9 cellular contexts compared by ENCODE assay signal in the genomic region with DNA sequence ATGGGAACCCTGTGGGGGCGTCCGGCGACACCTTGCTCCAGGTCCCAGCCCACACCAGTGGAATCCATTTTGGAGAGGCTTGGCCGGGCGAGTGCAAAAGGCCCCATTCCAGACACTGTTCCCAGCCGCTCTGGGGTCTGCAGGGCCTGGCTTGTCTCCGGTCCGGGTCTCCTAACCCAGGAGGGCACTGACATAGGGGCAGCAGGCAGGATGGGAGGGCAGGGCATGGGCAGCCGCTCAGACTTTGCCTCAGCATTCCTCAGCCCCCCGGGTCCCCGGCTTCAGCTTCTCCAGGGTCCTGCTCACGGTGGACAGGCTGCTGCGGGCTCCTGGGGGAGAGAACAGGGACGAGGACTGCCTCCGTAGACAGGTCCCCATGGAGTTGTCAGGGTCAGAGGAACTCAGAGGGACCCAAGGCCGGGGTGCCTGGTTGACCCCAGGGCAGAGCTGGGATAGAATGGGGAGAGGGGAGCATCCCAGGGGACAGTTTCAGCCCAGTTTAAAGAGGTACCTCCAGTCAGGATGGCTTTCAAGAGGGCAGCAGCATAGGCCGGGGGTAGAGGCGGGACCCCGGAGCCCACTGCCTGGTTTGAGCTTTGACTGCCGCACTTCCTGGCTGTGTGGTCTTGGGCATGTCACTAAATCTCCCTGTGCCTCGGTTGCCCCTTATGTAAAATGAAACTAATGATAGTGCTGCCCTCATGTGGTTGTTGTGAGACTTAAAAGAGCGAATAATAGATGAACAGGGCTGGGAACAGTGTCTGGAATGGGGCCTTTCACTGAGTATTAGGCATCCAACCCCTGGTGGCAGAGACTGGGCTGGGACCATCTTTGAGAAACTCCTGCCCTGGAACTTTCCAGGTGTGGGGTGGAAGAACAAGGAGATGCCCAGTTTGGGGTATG. TPM values are rescaled to one million over a fixed set of nuclear protein-coding genes. Genes with fewer than 3 reads are reported as not detected.
DNase-seq lines count a peak whose midpoint lies in the region; ATAC-seq, FAIRE-seq and TF ChIP-seq lines count a peak whose summit lies in the region.
"Had no signal": no experiment of that assay in that cellular context is flagged by ENCODE, and none has a peak within 500 bp of the region (broad histone marks: within the 10 kb centered on the region; RNA-seq: fewer than 3 reads in every experiment).

No MANE protein-coding gene starts in this region.

- DNase-seq in D721Med (ENCODE audit: insufficient read length, low spot score) (no peak), fibroblast of pulmonary artery (ENCODE audit: low read depth) (peak; percentile 70), sciatic nerve (ENCODE audit: low spot score) (no peak)

- peak; percentile 59 for TF ChIP-seq CTCF in D721Med (IDR thresholded peaks at IDR 0.05; ENCODE audit: insufficient read depth, missing control alignments)
- TF ChIP-seq CTCF in HEK293 (tag by site-specific recombination; IDR thresholded peaks at IDR 0.05), result peak; percentile 33; the same call in 1 of the 2 replicates
- peak; percentile 58 for TF ChIP-seq CTCF in fibroblast of pulmonary artery (IDR thresholded peaks at IDR 0.05; ENCODE audit: low read length, missing control alignments)

- H3K4me3 ChIP-seq in HEK293 (ENCODE audit: low read depth, low read length) (no peak overlapping the region), fibroblast of pulmonary artery (replicated peaks; ENCODE audit: low read depth, low read length) (no peak overlapping the region)

- H3K4me1 ChIP-seq in HEK293 (ENCODE audit: control insufficient read depth, insufficient read depth, low read length), result no peaks in the 10 kb centered on the region

- POLR2A ChIA-PET in HEK293 (lab: Yijun Ruan, JAX), result interaction anchor here (0.7 kb wide), 1 partner anchor 12 kb away, joined by 3 read pairs; a partner anchor contains a TSS

- H3K36me3 ChIP-seq in HEK293 (ENCODE audit: control insufficient read depth in 2 of 2, insufficient read depth in 1 of 2, low read length in 2 of 2), result no peaks in the 10 kb centered on the region

- no peak for FAIRE-seq in D721Med (lab: Jason Lieb, UNC)

- intact Hi-C loops in sciatic nerve (cut with DNase I), result no loop called here

- CTCF ChIA-PET in HEK293 (lab: Yijun Ruan, JAX), result interaction anchor here (0.6 to 5.8 kb wide), 28 partner anchors 12 to 1178 kb away, joined by 3 to 64 read pairs (median 4); a partner anchor contains a TSS

- H3K9me3 ChIP-seq in HEK293 (ENCODE audit: control insufficient read depth, insufficient read depth, low read depth, low read length), result no peaks in the 10 kb centered on the region

- no peak overlapping the region for H3K27ac ChIP-seq in HEK293 (ENCODE audit: extremely low read depth, low read depth, low read length)

- ATAC-seq in SK-N-SH treated with all-trans-retinoic acid at 6 μM for 48 hours (peak; percentile 87), sciatic nerve (peak; percentile 52), HG02610 (IDR thresholded peaks at IDR 0.05; ENCODE audit: unreplicated experiment) (no peak), GM19023 (IDR thresholded peaks at IDR 0.05; ENCODE audit: unreplicated experiment) (no peak), GM21786 (IDR thresholded peaks at IDR 0.05; ENCODE audit: unreplicated experiment) (no peak)
- ATAC-seq: naive thymus-derived CD4-positive, alpha-beta T cell had no signal

TF ChIP-seq in HEK293, 187 proteins besides CTCF, POLR2A, EP300 and RAD21:
- TF ChIP-seq ZNF654 (tag by site-specific recombination; IDR thresholded peaks at IDR 0.05; ENCODE audit: low read depth), result peak; percentile 60
- TF ChIP-seq ZNF394 (tag by site-specific recombination; IDR thresholded peaks at IDR 0.05; ENCODE audit: borderline replicate concordance), result no peak

TF ChIP-seq in SK-N-SH treated with all-trans-retinoic acid at 6 μM for 48 hours, 23 proteins besides CTCF, POLR2A, EP300 and RAD21:
- TF ChIP-seq, protein P1, sequence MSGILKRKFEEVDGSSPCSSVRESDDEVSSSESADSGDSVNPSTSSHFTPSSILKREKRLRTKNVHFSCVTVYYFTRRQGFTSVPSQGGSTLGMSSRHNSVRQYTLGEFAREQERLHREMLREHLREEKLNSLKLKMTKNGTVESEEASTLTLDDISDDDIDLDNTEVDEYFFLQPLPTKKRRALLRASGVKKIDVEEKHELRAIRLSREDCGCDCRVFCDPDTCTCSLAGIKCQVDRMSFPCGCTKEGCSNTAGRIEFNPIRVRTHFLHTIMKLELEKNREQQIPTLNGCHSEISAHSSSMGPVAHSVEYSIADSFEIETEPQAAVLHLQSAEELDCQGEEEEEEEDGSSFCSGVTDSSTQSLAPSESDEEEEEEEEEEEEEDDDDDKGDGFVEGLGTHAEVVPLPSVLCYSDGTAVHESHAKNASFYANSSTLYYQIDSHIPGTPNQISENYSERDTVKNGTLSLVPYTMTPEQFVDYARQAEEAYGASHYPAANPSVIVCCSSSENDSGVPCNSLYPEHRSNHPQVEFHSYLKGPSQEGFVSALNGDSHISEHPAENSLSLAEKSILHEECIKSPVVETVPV (CRISPR knock-in tag; IDR thresholded peaks at IDR 0.05), result no peak
- TF ChIP-seq, protein P2, sequence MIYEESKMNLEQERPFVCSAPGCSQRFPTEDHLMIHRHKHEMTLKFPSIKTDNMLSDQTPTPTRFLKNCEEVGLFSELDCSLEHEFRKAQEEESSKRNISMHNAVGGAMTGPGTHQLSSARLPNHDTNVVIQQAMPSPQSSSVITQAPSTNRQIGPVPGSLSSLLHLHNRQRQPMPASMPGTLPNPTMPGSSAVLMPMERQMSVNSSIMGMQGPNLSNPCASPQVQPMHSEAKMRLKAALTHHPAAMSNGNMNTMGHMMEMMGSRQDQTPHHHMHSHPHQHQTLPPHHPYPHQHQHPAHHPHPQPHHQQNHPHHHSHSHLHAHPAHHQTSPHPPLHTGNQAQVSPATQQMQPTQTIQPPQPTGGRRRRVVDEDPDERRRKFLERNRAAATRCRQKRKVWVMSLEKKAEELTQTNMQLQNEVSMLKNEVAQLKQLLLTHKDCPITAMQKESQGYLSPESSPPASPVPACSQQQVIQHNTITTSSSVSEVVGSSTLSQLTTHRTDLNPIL (CRISPR knock-in tag; IDR thresholded peaks at IDR 0.05; ENCODE audit: low read depth), result no peak
- TF ChIP-seq ESRRG (CRISPR knock-in tag; IDR thresholded peaks at IDR 0.05), result no peak
- TF ChIP-seq, protein P3, sequence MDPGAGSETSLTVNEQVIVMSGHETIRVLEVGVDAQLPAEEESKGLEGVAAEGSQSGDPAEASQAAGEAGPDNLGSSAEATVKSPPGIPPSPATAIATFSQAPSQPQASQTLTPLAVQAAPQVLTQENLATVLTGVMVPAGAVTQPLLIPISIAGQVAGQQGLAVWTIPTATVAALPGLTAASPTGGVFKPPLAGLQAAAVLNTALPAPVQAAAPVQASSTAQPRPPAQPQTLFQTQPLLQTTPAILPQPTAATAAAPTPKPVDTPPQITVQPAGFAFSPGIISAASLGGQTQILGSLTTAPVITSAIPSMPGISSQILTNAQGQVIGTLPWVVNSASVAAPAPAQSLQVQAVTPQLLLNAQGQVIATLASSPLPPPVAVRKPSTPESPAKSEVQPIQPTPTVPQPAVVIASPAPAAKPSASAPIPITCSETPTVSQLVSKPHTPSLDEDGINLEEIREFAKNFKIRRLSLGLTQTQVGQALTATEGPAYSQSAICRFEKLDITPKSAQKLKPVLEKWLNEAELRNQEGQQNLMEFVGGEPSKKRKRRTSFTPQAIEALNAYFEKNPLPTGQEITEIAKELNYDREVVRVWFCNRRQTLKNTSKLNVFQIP (CRISPR knock-in tag; IDR thresholded peaks at IDR 0.05; ENCODE audit: borderline replicate concordance, low read depth), result no peak
- TF ChIP-seq TOX (CRISPR knock-in tag; IDR thresholded peaks at IDR 0.05; ENCODE audit: borderline replicate concordance), result no peak
- TF ChIP-seq ZFP30 (CRISPR knock-in tag; IDR thresholded peaks at IDR 0.05), result no peak
- no peak for TF ChIP-seq ZNF70 (CRISPR knock-in tag; IDR thresholded peaks at IDR 0.05)
- TF ChIP-seq RARB (CRISPR knock-in tag; IDR thresholded peaks at IDR 0.05), result no peak
- TF ChIP-seq CSDC2 (CRISPR knock-in tag; IDR thresholded peaks at IDR 0.05), result no peak
- TF ChIP-seq, protein P4, sequence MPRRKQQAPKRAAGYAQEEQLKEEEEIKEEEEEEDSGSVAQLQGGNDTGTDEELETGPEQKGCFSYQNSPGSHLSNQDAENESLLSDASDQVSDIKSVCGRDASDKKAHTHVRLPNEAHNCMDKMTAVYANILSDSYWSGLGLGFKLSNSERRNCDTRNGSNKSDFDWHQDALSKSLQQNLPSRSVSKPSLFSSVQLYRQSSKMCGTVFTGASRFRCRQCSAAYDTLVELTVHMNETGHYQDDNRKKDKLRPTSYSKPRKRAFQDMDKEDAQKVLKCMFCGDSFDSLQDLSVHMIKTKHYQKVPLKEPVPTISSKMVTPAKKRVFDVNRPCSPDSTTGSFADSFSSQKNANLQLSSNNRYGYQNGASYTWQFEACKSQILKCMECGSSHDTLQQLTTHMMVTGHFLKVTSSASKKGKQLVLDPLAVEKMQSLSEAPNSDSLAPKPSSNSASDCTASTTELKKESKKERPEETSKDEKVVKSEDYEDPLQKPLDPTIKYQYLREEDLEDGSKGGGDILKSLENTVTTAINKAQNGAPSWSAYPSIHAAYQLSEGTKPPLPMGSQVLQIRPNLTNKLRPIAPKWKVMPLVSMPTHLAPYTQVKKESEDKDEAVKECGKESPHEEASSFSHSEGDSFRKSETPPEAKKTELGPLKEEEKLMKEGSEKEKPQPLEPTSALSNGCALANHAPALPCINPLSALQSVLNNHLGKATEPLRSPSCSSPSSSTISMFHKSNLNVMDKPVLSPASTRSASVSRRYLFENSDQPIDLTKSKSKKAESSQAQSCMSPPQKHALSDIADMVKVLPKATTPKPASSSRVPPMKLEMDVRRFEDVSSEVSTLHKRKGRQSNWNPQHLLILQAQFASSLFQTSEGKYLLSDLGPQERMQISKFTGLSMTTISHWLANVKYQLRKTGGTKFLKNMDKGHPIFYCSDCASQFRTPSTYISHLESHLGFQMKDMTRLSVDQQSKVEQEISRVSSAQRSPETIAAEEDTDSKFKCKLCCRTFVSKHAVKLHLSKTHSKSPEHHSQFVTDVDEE (CRISPR knock-in tag; IDR thresholded peaks at IDR 0.05), result no peak
- TF ChIP-seq GLIS3 (CRISPR knock-in tag; IDR thresholded peaks at IDR 0.05), result no peak
- TF ChIP-seq ZFP3 (CRISPR knock-in tag; IDR thresholded peaks at IDR 0.05), result no peak

RNA-seq across cellular contexts. Expression of a gene that starts 3.7 kb away (rescaled TPM):
- total RNA-seq in sciatic nerve, result not detected
- total RNA-seq: naive thymus-derived CD4-positive, alpha-beta T cell had no signal

RNA-seq across cellular contexts. Expression of a gene that starts 56.3 kb away (rescaled TPM):
- 72.6 TPM for total RNA-seq in sciatic nerve

RNA-seq across cellular contexts. Expression of a gene that starts 58.1 kb away (rescaled TPM):
- total RNA-seq in sciatic nerve, result 0.13 TPM
- total RNA-seq: naive thymus-derived CD4-positive, alpha-beta T cell had no signal

Comparison
In these comparisons a context has a peak if more than half of its experiments do, and no peak if none do; other contexts are left out.
1. ATAC-seq: peak in SK-N-SH treated with all-trans-retinoic acid at 6 μM for 48 hours (single experiment) and sciatic nerve (single experiment); none in HG02610 (single experiment), GM19023 (single experiment) and GM21786 (single experiment).
2. Peak in every context shown above with its lines, with median percentiles within 50 percentile points of each other: CTCF ChIP-seq.